1 cellular context compared by ENCODE assay signal in the genomic region with DNA sequence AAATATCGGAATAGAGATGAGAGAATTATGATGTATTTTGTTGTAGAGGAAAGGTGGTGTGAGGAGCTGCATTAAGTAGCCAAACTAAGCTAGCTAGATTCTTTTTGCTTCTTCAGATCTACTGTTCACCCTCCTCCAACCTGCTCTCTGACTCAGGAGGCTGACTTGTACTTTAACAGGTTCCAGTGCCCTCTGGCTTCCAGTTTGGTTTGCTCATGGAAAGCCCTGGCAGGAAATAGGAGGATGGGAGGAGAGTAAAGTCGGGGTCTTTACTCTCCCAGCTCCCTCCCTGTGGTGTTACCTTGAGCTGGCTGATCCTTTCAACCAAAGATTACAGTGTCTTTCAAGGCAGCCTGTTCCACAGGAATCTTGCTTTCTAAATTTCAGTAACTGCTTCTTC.
TF ChIP-seq lines count a peak whose summit lies in the region.

No MANE protein-coding gene starts in this region.

TF ChIP-seq in WTC11, 78 proteins besides CTCF, POLR2A, EP300 and RAD21 (continued from another document):
- TF ChIP-seq, protein P1, sequence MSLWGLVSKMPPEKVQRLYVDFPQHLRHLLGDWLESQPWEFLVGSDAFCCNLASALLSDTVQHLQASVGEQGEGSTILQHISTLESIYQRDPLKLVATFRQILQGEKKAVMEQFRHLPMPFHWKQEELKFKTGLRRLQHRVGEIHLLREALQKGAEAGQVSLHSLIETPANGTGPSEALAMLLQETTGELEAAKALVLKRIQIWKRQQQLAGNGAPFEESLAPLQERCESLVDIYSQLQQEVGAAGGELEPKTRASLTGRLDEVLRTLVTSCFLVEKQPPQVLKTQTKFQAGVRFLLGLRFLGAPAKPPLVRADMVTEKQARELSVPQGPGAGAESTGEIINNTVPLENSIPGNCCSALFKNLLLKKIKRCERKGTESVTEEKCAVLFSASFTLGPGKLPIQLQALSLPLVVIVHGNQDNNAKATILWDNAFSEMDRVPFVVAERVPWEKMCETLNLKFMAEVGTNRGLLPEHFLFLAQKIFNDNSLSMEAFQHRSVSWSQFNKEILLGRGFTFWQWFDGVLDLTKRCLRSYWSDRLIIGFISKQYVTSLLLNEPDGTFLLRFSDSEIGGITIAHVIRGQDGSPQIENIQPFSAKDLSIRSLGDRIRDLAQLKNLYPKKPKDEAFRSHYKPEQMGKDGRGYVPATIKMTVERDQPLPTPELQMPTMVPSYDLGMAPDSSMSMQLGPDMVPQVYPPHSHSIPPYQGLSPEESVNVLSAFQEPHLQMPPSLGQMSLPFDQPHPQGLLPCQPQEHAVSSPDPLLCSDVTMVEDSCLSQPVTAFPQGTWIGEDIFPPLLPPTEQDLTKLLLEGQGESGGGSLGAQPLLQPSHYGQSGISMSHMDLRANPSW (CRISPR knock-in tag; conservative IDR thresholded peaks at IDR 0.05; ENCODE audit: low read depth), result no peak
- TF ChIP-seq SMAD3 (CRISPR knock-in tag; IDR thresholded peaks at IDR 0.05; ENCODE audit: borderline replicate concordance) (no peak), HMGA2 (CRISPR knock-in tag; IDR thresholded peaks at IDR 0.05) (no peak), NFYB (CRISPR knock-in tag; conservative IDR thresholded peaks at IDR 0.05; ENCODE audit: low read depth) (no peak), GRHL2 (CRISPR knock-in tag; IDR thresholded peaks at IDR 0.05; ENCODE audit: insufficient replicate concordance, severe bottlenecking) (no peak), TCF7 (CRISPR knock-in tag; IDR thresholded peaks at IDR 0.05; ENCODE audit: low read depth) (no peak), RELA (CRISPR knock-in tag; IDR thresholded peaks at IDR 0.05; ENCODE audit: borderline replicate concordance) (no peak)
- TF ChIP-seq, protein P2, sequence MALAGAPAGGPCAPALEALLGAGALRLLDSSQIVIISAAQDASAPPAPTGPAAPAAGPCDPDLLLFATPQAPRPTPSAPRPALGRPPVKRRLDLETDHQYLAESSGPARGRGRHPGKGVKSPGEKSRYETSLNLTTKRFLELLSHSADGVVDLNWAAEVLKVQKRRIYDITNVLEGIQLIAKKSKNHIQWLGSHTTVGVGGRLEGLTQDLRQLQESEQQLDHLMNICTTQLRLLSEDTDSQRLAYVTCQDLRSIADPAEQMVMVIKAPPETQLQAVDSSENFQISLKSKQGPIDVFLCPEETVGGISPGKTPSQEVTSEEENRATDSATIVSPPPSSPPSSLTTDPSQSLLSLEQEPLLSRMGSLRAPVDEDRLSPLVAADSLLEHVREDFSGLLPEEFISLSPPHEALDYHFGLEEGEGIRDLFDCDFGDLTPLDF (CRISPR knock-in tag; IDR thresholded peaks at IDR 0.05), result no peak
- TF ChIP-seq, protein P3, sequence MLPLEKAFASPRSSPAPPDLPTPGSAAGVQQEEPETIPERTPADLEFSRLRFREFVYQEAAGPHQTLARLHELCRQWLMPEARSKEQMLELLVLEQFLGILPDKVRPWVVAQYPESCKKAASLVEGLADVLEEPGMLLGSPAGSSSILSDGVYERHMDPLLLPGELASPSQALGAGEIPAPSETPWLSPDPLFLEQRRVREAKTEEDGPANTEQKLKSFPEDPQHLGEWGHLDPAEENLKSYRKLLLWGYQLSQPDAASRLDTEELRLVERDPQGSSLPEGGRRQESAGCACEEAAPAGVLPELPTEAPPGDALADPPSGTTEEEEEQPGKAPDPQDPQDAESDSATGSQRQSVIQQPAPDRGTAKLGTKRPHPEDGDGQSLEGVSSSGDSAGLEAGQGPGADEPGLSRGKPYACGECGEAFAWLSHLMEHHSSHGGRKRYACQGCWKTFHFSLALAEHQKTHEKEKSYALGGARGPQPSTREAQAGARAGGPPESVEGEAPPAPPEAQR (CRISPR knock-in tag; IDR thresholded peaks at IDR 0.05), result no peak
- TF ChIP-seq, protein P4, sequence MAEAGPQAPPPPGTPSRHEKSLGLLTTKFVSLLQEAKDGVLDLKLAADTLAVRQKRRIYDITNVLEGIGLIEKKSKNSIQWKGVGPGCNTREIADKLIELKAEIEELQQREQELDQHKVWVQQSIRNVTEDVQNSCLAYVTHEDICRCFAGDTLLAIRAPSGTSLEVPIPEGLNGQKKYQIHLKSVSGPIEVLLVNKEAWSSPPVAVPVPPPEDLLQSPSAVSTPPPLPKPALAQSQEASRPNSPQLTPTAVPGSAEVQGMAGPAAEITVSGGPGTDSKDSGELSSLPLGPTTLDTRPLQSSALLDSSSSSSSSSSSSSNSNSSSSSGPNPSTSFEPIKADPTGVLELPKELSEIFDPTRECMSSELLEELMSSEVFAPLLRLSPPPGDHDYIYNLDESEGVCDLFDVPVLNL (CRISPR knock-in tag; IDR thresholded peaks at IDR 0.05; ENCODE audit: borderline replicate concordance, low read depth), result no peak
- TF ChIP-seq, protein P5, sequence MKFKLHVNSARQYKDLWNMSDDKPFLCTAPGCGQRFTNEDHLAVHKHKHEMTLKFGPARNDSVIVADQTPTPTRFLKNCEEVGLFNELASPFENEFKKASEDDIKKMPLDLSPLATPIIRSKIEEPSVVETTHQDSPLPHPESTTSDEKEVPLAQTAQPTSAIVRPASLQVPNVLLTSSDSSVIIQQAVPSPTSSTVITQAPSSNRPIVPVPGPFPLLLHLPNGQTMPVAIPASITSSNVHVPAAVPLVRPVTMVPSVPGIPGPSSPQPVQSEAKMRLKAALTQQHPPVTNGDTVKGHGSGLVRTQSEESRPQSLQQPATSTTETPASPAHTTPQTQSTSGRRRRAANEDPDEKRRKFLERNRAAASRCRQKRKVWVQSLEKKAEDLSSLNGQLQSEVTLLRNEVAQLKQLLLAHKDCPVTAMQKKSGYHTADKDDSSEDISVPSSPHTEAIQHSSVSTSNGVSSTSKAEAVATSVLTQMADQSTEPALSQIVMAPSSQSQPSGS (CRISPR knock-in tag; IDR thresholded peaks at IDR 0.05; ENCODE audit: borderline replicate concordance, low read depth), result no peak
